ENCODE assay signal across 30 cellular contexts in genomic region chr1:53703174-53703573, GRCh38. TPM values are rescaled to one million over a fixed set of nuclear protein-coding genes. Genes with fewer than 3 reads are reported as not detected.
DNase-seq lines count a peak whose midpoint lies in the region; ATAC-seq, FAIRE-seq and TF ChIP-seq lines count a peak whose summit lies in the region.
"Had no signal": no experiment of that assay in that cellular context is flagged by ENCODE, and none has a peak within 500 bp of the region (broad histone marks: within the 10 kb centered on the region; RNA-seq: fewer than 3 reads in every experiment).

No MANE protein-coding gene starts in this region.

- intact Hi-C loops in kidney (cut with DNase I), result no loop called here
- intact Hi-C loops in lower lobe of right lung (cut with DNase I), result no loop called here

- H3K9ac ChIP-seq in H1 (replicated peaks in 1 of 4; ENCODE audit: extremely low read depth in 1 of 4, low read depth in 3 of 4, low read length in 3 of 4) (no peak overlapping the region), kidney (ENCODE audit: low read length in 2 of 2) (no peak overlapping the region), endodermal cell (ENCODE audit: extremely low read depth, low read length, poor library complexity, severe bottlenecking) (no peak overlapping the region)
- H3K9ac ChIP-seq: BLaER1 had no signal

- CTCF ChIA-PET in HEK293 (lab: Yijun Ruan, JAX) (interaction anchor here (0.6 kb wide), 2 partner anchors 13 to 32 kb away, joined by 3 read pairs; no protein-coding TSS in a partner anchor), WTC11 (lab: Charles Lee) (interaction anchor here (4.7 kb wide), 1 partner anchor 13 kb away, joined by 51 read pairs; no protein-coding TSS in a partner anchor), H1 (lab: Charles Lee; ENCODE audit: partially characterized antibody) (interaction anchor here (1.7 to 2.4 kb wide), 3 partner anchors 11 to 86 kb away, joined by 4 to 11 read pairs (median 6); no protein-coding TSS in a partner anchor)

- DNase-seq in WTC11 (ENCODE audit: low spot score), result no peak
- no peak for DNase-seq in H1 (ENCODE audit: low read depth in 1 of 2, low spot score in 2 of 2)
- peak; percentile 18 for DNase-seq in kidney
- DNase-seq in endodermal cell, result no peak
- no peak for DNase-seq in HT-29 (ENCODE audit: low spot score)
- no peak for DNase-seq in lower lobe of right lung
- DNase-seq: 8988T; ACHN; BE2C; C1 segment of cervical spinal cord; CD4-positive, alpha-beta memory T cell; CD4-positive, CD25-positive, alpha-beta regulatory T cell; CD8-positive, alpha-beta memory T cell; COR-L47; DMS 273 treated with DMSO at 0.1 percent for 48 hours; DMS153; DMS53; DMS79; DND-41; EL; GDM1 had no signal

- no peak overlapping the region for H3K23ac ChIP-seq in H1 (ENCODE audit: insufficient read length)

- H3K18ac ChIP-seq in H1 (ENCODE audit: extremely low read depth, low read length), result no peak overlapping the region

- H3K4me3 Mint-ChIP-seq in WTC11, result no peak overlapping the region
- no peak overlapping the region for H3K4me3 Mint-ChIP-seq in endodermal cell
- H3K4me3 Mint-ChIP-seq: CD14-positive monocyte; CD4-positive, alpha-beta memory T cell; CD4-positive, CD25-positive, alpha-beta regulatory T cell; CD8-positive, alpha-beta memory T cell had no signal

- no peak for TF ChIP-seq RAD21 in H1 (IDR thresholded peaks at IDR 0.05 in 1 of 2, conservative IDR thresholded peaks at IDR 0.05 in 1 of 2; ENCODE audit: low read depth in 2 of 2, low read length in 2 of 2)

- H3K4me3 ChIP-seq in HEK293 (ENCODE audit: low read depth, low read length), result no peak overlapping the region
- H3K4me3 ChIP-seq in H1 (ENCODE audit: extremely low read depth in 1 of 4, insufficient read depth in 2 of 4, low read depth in 3 of 4, low read length in 4 of 4), result no peak overlapping the region
- no peak overlapping the region for H3K4me3 ChIP-seq in kidney (ENCODE audit: low read length in 2 of 2)
- H3K4me3 ChIP-seq in endodermal cell (ENCODE audit: low read length), result no peak overlapping the region
- no peak overlapping the region for H3K4me3 ChIP-seq in lower lobe of right lung
- H3K4me3 ChIP-seq: BLaER1, GM12878 had no signal

- no peak overlapping the region for H4K91ac ChIP-seq in H1 (replicated peaks; ENCODE audit: insufficient read length, low read length)

- no peak overlapping the region for H2BK5ac ChIP-seq in H1 (ENCODE audit: low read depth, low read length)

- peaks cover 45% of the 10 kb centered on the region for H3K4me1 Mint-ChIP-seq in WTC11
- peaks cover 30% of the 10 kb centered on the region for H3K4me1 Mint-ChIP-seq in endodermal cell
- H3K4me1 Mint-ChIP-seq: CD4-positive, alpha-beta memory T cell; CD4-positive, CD25-positive, alpha-beta regulatory T cell; CD8-positive, alpha-beta memory T cell had no signal

- no peaks in the 10 kb centered on the region for H3K79me2 ChIP-seq in H1 (ENCODE audit: control insufficient read depth in 1 of 2, insufficient read depth in 2 of 2, low read length in 2 of 2)

- H3K23me2 ChIP-seq in H1 (ENCODE audit: low read depth, low read length), result no peaks in the 10 kb centered on the region; the same call in 1 of the 2 replicates

- H3K4me2 ChIP-seq in H1 (ENCODE audit: insufficient read depth in 1 of 2, low read depth in 2 of 2, low read length in 2 of 2), result no peak overlapping the region
- H3K4me2 ChIP-seq: BLaER1 had no signal

- H3K36me3 Mint-ChIP-seq in WTC11, result no peaks in the 10 kb centered on the region
- no peaks in the 10 kb centered on the region for H3K36me3 Mint-ChIP-seq in endodermal cell (ENCODE audit: low read depth)
- H3K36me3 Mint-ChIP-seq: CD14-positive monocyte; CD4-positive, alpha-beta memory T cell; CD4-positive, CD25-positive, alpha-beta regulatory T cell; CD8-positive, alpha-beta memory T cell had no signal

- no peak overlapping the region for H3K56ac ChIP-seq in H1 (replicated peaks; ENCODE audit: insufficient read length, low read depth, low read length)

- H3K36me3 ChIP-seq in HEK293 (ENCODE audit: control insufficient read depth in 2 of 2, insufficient read depth in 1 of 2, low read length in 2 of 2) (no peaks in the 10 kb centered on the region), H1 (ENCODE audit: control insufficient read depth in 2 of 4, insufficient read depth in 4 of 4, low read length in 3 of 4) (no peaks in the 10 kb centered on the region), kidney (ENCODE audit: control insufficient read depth in 1 of 2, insufficient read depth in 2 of 2, low read length in 2 of 2) (no peaks in the 10 kb centered on the region), endodermal cell (ENCODE audit: control insufficient read depth, insufficient read depth, low read length) (no peaks in the 10 kb centered on the region), lower lobe of right lung (no peaks in the 10 kb centered on the region)
- H3K36me3 ChIP-seq: BE2C, BLaER1 had no signal

- H3K27ac Mint-ChIP-seq in WTC11, result no peak overlapping the region
- H3K27ac Mint-ChIP-seq in endodermal cell, result no peak overlapping the region
- H3K27ac Mint-ChIP-seq: CD14-positive monocyte; CD4-positive, alpha-beta memory T cell; CD4-positive, CD25-positive, alpha-beta regulatory T cell had no signal

- no peak overlapping the region; the same call in 1 of the 2 replicates for H2BK20ac ChIP-seq in H1 (ENCODE audit: low read length)

- H3K4ac ChIP-seq in H1 (replicated peaks; ENCODE audit: insufficient read length, low read depth, low read length), result no peak overlapping the region

- no peak for FAIRE-seq in H1 (lab: Jason Lieb, UNC)
- FAIRE-seq in kidney (lab: Jason Lieb, UNC), result no peak
- FAIRE-seq: A204.1, GM12878, GM12892, GM18507, GM19239 had no signal

- no peak for TF ChIP-seq POLR2A in H1 (IDR thresholded peaks at IDR 0.05; ENCODE audit: control extremely low read depth in 1 of 2, low read depth in 2 of 2, low read length in 2 of 2)

- H3K27me3 Mint-ChIP-seq in WTC11 (ENCODE audit: low read depth), result no peaks in the 10 kb centered on the region
- H3K27me3 Mint-ChIP-seq in endodermal cell (ENCODE audit: insufficient read depth), result no peaks in the 10 kb centered on the region

- no peak overlapping the region for H2BK12ac ChIP-seq in H1 (ENCODE audit: low read depth, low read length)

- no peak overlapping the region; the same call in 1 of the 2 replicates for H2AK5ac ChIP-seq in H1 (ENCODE audit: low read depth, low read length)

- H3K79me1 ChIP-seq in H1 (ENCODE audit: low read depth, low read length), result no peaks in the 10 kb centered on the region

- no peak overlapping the region for H2BK120ac ChIP-seq in H1 (replicated peaks; ENCODE audit: low read depth, low read length)

- no peak for TF ChIP-seq EP300 in H1 (IDR thresholded peaks at IDR 0.05; ENCODE audit: borderline replicate concordance in 1 of 2, low read depth in 2 of 2, low read length in 2 of 2)

- 94% methylated on average over 1 of the region's 1 CpG; no CpG with 5 or more reads in 1 of the 2 experiments for WGBS in H1 (ENCODE audit: extremely low coverage in 1 of 2, insufficient coverage in 1 of 2, insufficient read length in 1 of 2, insufficient replicate concordance in 2 of 2, low coverage in 1 of 2, low lambda C conversion rate in 2 of 2, missing lambda C conversion rate in 1 of 2), 2 experiments
- 90% methylated on average over 1 of the region's 1 CpG; no CpG with 5 or more reads in 1 of the 2 experiments for WGBS in endodermal cell (ENCODE audit: insufficient coverage in 1 of 2, insufficient read length in 1 of 2), 2 experiments

- no peaks in the 10 kb centered on the region for H3K4me1 ChIP-seq in HEK293 (ENCODE audit: control insufficient read depth, insufficient read depth, low read length)
- H3K4me1 ChIP-seq in H1 (replicated peaks in 1 of 4; ENCODE audit: control insufficient read depth in 3 of 4, insufficient read depth in 4 of 4, low read length in 3 of 4), result peaks cover 21 to 34% (median 29%) of the 10 kb centered on the region in 4 experiments
- peaks cover 0 to 4% of the 10 kb centered on the region in 2 donors for H3K4me1 ChIP-seq in kidney (ENCODE audit: control insufficient read depth in 1 of 2, insufficient read depth in 1 of 2, low read depth in 1 of 2, low read length in 2 of 2)
- H3K4me1 ChIP-seq in endodermal cell (ENCODE audit: control insufficient read depth, insufficient read depth, low read length), result no peaks in the 10 kb centered on the region
- H3K4me1 ChIP-seq in lower lobe of right lung, result no peaks in the 10 kb centered on the region
- H3K4me1 ChIP-seq: BE2C had no signal

- POLR2A ChIA-PET in HEK293 (lab: Yijun Ruan, JAX), result interaction anchor here (0.6 kb wide), 1 partner anchor 78 kb away, joined by 3 read pairs; no protein-coding TSS in a partner anchor
- POLR2A ChIA-PET in WTC11 (lab: Charles Lee), result no interaction called here
- POLR2A ChIA-PET in H1 (lab: Charles Lee; ENCODE audit: partially characterized antibody), result no interaction called here

- no peak overlapping the region for H2AFZ ChIP-seq in H1 (ENCODE audit: low read length)

- H4K20me1 ChIP-seq in H1 (replicated peaks in 1 of 2; ENCODE audit: control insufficient read depth in 1 of 2, insufficient read depth in 2 of 2, low read length in 2 of 2), result no peaks in the 10 kb centered on the region
- H4K20me1 ChIP-seq: BLaER1 had no signal

- no peak for TF ChIP-seq CTCF in HEK293 (tag by site-specific recombination; IDR thresholded peaks at IDR 0.05)
- no peak for TF ChIP-seq CTCF in WTC11 (IDR thresholded peaks at IDR 0.05)
- no peak for TF ChIP-seq CTCF in H1 (IDR thresholded peaks at IDR 0.05; ENCODE audit: control extremely low read depth in 1 of 3, insufficient read depth in 1 of 3, low read depth in 1 of 3, low read length in 3 of 3)
- TF ChIP-seq CTCF in kidney (IDR thresholded peaks at IDR 0.05; ENCODE audit: borderline replicate concordance, extremely low read depth, insufficient read depth), result no peak
- no peak for TF ChIP-seq CTCF in endodermal cell (conservative IDR thresholded peaks at IDR 0.05)
- TF ChIP-seq CTCF in lower lobe of right lung (IDR thresholded peaks at IDR 0.05), result no peak

- 0 out of 2 replicates have a peak overlapping the region, but pooled peaks have one; percentile 61 for H2BK15ac ChIP-seq in H1 (ENCODE audit: low read length)

- ATAC-seq in WTC11, result no peak
- ATAC-seq in lower lobe of right lung, result no peak
- no peak for ATAC-seq in GM18907 (IDR thresholded peaks at IDR 0.05; ENCODE audit: unreplicated experiment)
- ATAC-seq: GM12878 had no signal

- H3K27ac ChIP-seq in HEK293 (ENCODE audit: extremely low read depth, low read depth, low read length) (no peak overlapping the region), H1 (ENCODE audit: low read depth, low read length) (no peak overlapping the region), kidney (ENCODE audit: low read depth in 2 of 2, low read length in 2 of 2) (no peak overlapping the region), endodermal cell (ENCODE audit: low read depth, low read length) (no peak overlapping the region), lower lobe of right lung (no peak overlapping the region)
- H3K27ac ChIP-seq: BLaER1 had no signal

- H4K8ac ChIP-seq in H1 (ENCODE audit: extremely low read depth, insufficient read depth, low read length), result no peak overlapping the region

- H3K9me3 Mint-ChIP-seq in WTC11, result peaks cover 6% of the 10 kb centered on the region
- no peaks in the 10 kb centered on the region for H3K9me3 Mint-ChIP-seq in endodermal cell
- H3K9me3 Mint-ChIP-seq: CD14-positive monocyte; CD4-positive, alpha-beta memory T cell had no signal

- no peak overlapping the region for H3K14ac ChIP-seq in H1 (ENCODE audit: insufficient read length)

- H4K5ac ChIP-seq in H1 (ENCODE audit: insufficient read length, low read depth, low read length), result no peak overlapping the region

- H3K27me3 ChIP-seq in H1 (replicated peaks in 1 of 4; ENCODE audit: control insufficient read depth in 3 of 4, extremely low read depth in 1 of 4, insufficient read depth in 3 of 4, low read length in 3 of 4), result no peaks in the 10 kb centered on the region
- no peaks in the 10 kb centered on the region for H3K27me3 ChIP-seq in endodermal cell (ENCODE audit: control insufficient read depth, insufficient read depth, low read length, poor library complexity, severe bottlenecking)
- H3K27me3 ChIP-seq in lower lobe of right lung (ENCODE audit: low read depth), result peaks cover 6% of the 10 kb centered on the region
- H3K27me3 ChIP-seq: BE2C, BLaER1 had no signal

- no peaks in the 10 kb centered on the region for H3K9me3 ChIP-seq in HEK293 (ENCODE audit: control insufficient read depth, insufficient read depth, low read depth, low read length)
- no peaks in the 10 kb centered on the region for H3K9me3 ChIP-seq in H1 (ENCODE audit: insufficient read depth in 2 of 2, low read depth in 1 of 2, low read length in 1 of 2)
- H3K9me3 ChIP-seq in kidney (ENCODE audit: control insufficient read depth in 1 of 2, low read length in 2 of 2), result no peaks in the 10 kb centered on the region
- H3K9me3 ChIP-seq in endodermal cell (ENCODE audit: control insufficient read depth, low read length), result no peaks in the 10 kb centered on the region
- H3K9me3 ChIP-seq in lower lobe of right lung, result no peaks in the 10 kb centered on the region
- H3K9me3 ChIP-seq: BE2C, BLaER1 had no signal

RNA-seq across cellular contexts. Expression of gene GLIS1, which starts 35.8 kb away (rescaled TPM):
- total RNA-seq in WTC11 (2021) (0.18 to 0.24 TPM (median 0.18 TPM) in 3 replicates), kidney (3.3 TPM), endodermal cell (1 to 10 TPM; 2.1 to 3.9 TPM), lower lobe of right lung (not detected)
- 0.21 and 0.22 TPM in 2 replicates for total RNA-seq in H1 (2021; fragmentation: NEBNext Ultra II Directional; extraction: Animal tissue kit (Norgen Biotek cat#: 25700))
- polyA plus RNA-seq in H1 (2011; rRNA removed) (0.15 and 0.17 TPM in 2 replicates), kidney (ENCODE audit: insufficient read depth, low read depth, low replicate concordance) (3.7 TPM)
- polyA plus RNA-seq in H1 (2011; cell fraction: cytosol; rRNA removed), result 0.06 TPM
- 0.31 TPM for polyA plus RNA-seq in H1 (2011; cell fraction: nucleus; rRNA removed)
- polyA plus RNA-seq in H1 (2012, experiment 1 of 2), result 0.08 to 0.11 TPM (median 0.10 TPM) in 3 of 4 replicates, not detected in the other
- 0.08 TPM for polyA plus RNA-seq in H1 (2012, experiment 2 of 2)
- polyA plus RNA-seq in H1 (2013, experiment 1 of 2), result 0.18 TPM
- polyA plus RNA-seq in H1 (2013, experiment 2 of 2), result 0.18 TPM
- polyA minus RNA-seq in H1 (2011; rRNA and poly(A)+ RNA removed), result not detected in 2 replicates
- not detected for polyA minus RNA-seq in H1 (2011; cell fraction: cytosol; rRNA and poly(A)+ RNA removed)
- not detected for polyA minus RNA-seq in H1 (2011; cell fraction: nucleus; rRNA and poly(A)+ RNA removed)
- polyA plus RNA-seq in endodermal cell (2013, experiment 1 of 2), result 0.43 TPM
- polyA plus RNA-seq in endodermal cell (2013, experiment 2 of 2), result 0.25 TPM
- not detected in 2 replicates for total RNA-seq in HT-29 (2014; rRNA removed; shearing (Covaris generic))
- total RNA-seq: CD4-positive, alpha-beta memory T cell; CD4-positive, CD25-positive, alpha-beta regulatory T cell; CD8-positive, alpha-beta memory T cell; GM12878 had no signal
- polyA plus RNA-seq: CD14-positive monocyte; CD4-positive, alpha-beta memory T cell; CD4-positive, CD25-positive, alpha-beta regulatory T cell; GM12878 had no signal

Comparison
In these comparisons a context has a peak if more than half of its experiments do, and no peak if none do; other contexts are left out.
1. Of the 8 proteins assayed by ChIP-seq in both HEK293 and WTC11: peak only in HEK293: none; only in WTC11: none; in both: ZNF121; in neither: 7.